In the genomic region with DNA sequence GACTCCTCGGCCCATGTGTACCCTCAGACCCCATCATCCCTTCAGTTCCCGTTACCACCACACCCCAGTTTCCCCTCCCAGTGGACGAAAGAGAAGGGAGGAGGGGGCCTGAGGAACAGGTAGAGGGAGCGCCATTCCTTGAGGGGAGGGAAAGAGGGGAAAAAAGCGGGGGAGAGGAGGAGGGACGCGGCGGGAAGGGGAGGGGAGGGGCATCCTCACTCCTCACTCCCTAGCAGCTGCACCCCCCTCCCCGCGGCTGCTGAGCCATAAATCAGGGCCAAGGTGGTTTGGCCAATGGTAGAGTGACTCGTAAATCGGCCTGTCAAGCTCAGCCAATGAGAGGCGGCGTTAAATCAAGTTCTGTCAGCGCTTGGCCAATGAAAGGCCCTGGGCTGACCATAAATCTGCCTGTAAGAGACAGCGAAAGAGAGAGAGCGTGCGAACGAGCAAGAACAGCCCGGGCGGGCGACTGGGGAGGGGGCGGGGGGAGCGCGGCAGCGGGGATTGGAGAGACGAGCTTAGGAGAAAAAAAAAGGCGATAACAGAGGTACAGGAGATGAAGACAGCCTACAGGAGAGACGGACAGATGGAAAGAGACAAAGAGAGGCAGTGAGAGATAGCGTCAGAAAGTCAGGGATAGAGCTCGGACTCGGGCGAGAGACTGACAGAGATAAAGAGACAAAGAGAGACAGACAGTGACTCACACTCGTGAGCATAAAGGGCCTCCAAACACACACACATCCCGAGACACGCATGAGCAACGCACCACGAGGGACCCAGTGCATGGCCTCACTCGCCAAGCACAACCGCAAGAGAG, we compare ENCODE assay signal across 8 cellular contexts. TPM values are rescaled to one million over a fixed set of nuclear protein-coding genes. Genes with fewer than 3 reads are reported as not detected.
DNase-seq lines count a peak whose midpoint lies in the region; ATAC-seq, FAIRE-seq and TF ChIP-seq lines count a peak whose summit lies in the region.

No MANE protein-coding gene starts in this region.

- peaks cover 9 to 18% of the 10 kb centered on the region in 2 donors for H3K4me1 ChIP-seq in kidney (ENCODE audit: control insufficient read depth in 1 of 2, insufficient read depth in 1 of 2, low read depth in 1 of 2, low read length in 2 of 2)

- H3K9me3 ChIP-seq in kidney (ENCODE audit: control insufficient read depth in 1 of 2, low read length in 2 of 2) = no peaks in the 10 kb centered on the region

- TF ChIP-seq CTCF in AG09319 (IDR thresholded peaks at IDR 0.05; ENCODE audit: low read depth, low read length) = no peak
- no peak for TF ChIP-seq CTCF in kidney (IDR thresholded peaks at IDR 0.05; ENCODE audit: borderline replicate concordance, extremely low read depth, insufficient read depth)

- no peaks in the 10 kb centered on the region for H3K36me3 ChIP-seq in kidney (ENCODE audit: control insufficient read depth in 1 of 2, insufficient read depth in 2 of 2, low read length in 2 of 2)

- intact Hi-C loops in kidney (cut with DNase I) = loop anchor here (10.0 kb wide), 1 partner anchor 64 kb away; no protein-coding TSS in a partner anchor

- peak overlapping the region; percentile 72 to 94 for H3K9ac ChIP-seq in kidney (ENCODE audit: low read length in 2 of 2)

- peak overlapping the region; percentile 83 to 92 for H3K4me3 ChIP-seq in kidney (ENCODE audit: low read length in 2 of 2)

- peak; percentile 100 for ATAC-seq in GM19035 (IDR thresholded peaks at IDR 0.05; ENCODE audit: unreplicated experiment)
- ATAC-seq in HG03280 (IDR thresholded peaks at IDR 0.05; ENCODE audit: unreplicated experiment) = peak; percentile 96

- FAIRE-seq in kidney (lab: Jason Lieb, UNC) = peak; percentile 55

- DNase-seq in AG09319 (ENCODE audit: extremely low read depth, low read depth) (peak; percentile 99), NCI-H345 (lab: John Stamatoyannopoulos, UW) (peak; percentile 99), cerebellar cortex (ENCODE audit: low spot score) (peak; percentile 100), kidney (peak; percentile 98)
- peak; percentile 74 to 88 (median 81) for DNase-seq in activated CD4-positive, CD25-positive, alpha-beta regulatory T cell (lab: John Stamatoyannopoulos, UW)
- DNase-seq in stimulated activated CD4-positive, alpha-beta T cell treated with anti-CD3 and anti-CD28 coated beads, Interleukin-15, amount 100 ng/mL, for 1 hour (ENCODE audit: low read depth in 1 of 2, low spot score in 1 of 2) = peak; percentile 79 to 86

- peak overlapping the region; percentile 77 to 89 for H3K27ac ChIP-seq in kidney (ENCODE audit: low read depth in 2 of 2, low read length in 2 of 2)

RNA-seq across cellular contexts. Expression of a gene that starts 5.1 kb away (rescaled TPM):
- total RNA-seq in kidney = 1.7 TPM
- polyA plus RNA-seq in kidney (ENCODE audit: insufficient read depth, low read depth, low replicate concordance) = not detected

RNA-seq across cellular contexts. Expression of a gene that starts 25.4 kb away (rescaled TPM):
- total RNA-seq in kidney = 16.6 TPM
- 10.2 TPM for polyA plus RNA-seq in kidney (ENCODE audit: insufficient read depth, low read depth, low replicate concordance)

RNA-seq across cellular contexts. Expression of a gene that starts 34.2 kb away (rescaled TPM):
- total RNA-seq in kidney = 141 TPM
- 181 TPM for polyA plus RNA-seq in kidney (ENCODE audit: insufficient read depth, low read depth, low replicate concordance)

RNA-seq across cellular contexts. Expression of a gene that starts 58.3 kb away (rescaled TPM):
- 1.6 TPM for total RNA-seq in kidney
- not detected for polyA plus RNA-seq in kidney (ENCODE audit: insufficient read depth, low read depth, low replicate concordance)

RNA-seq across cellular contexts. Expression of a gene that starts 59.9 kb away (rescaled TPM):
- 65.6 TPM for total RNA-seq in kidney
- 11.4 TPM for polyA plus RNA-seq in kidney (ENCODE audit: insufficient read depth, low read depth, low replicate concordance)

Comparison
In these comparisons a context has a peak if more than half of its experiments do, and no peak if none do; other contexts are left out.
1. Peak in every context shown above with its lines: DNase-seq, ATAC-seq, H3K4me3 ChIP-seq and H3K27ac ChIP-seq.